Comparison of ENCODE assay signal across 10 cellular contexts in genomic region chr3:106206613-106207012, GRCh38.
A peak's percentile ranks its signal among the peaks of the same experiment; 100 is the strongest.
DNase-seq lines count a peak whose midpoint lies in the region; ATAC-seq and TF ChIP-seq lines count a peak whose summit lies in the region.
"Had no signal": no experiment of that assay in that cellular context is flagged by ENCODE, and none has a peak within 500 bp of the region (broad histone marks: within the 10 kb centered on the region; RNA-seq: fewer than 3 reads in every experiment).

No MANE protein-coding gene starts in this region.

- H3K4me1 ChIP-seq in CD4-positive, CD25-positive, alpha-beta regulatory T cell (ENCODE audit: control insufficient read depth, insufficient read depth, low read length, poor library complexity, severe bottlenecking) = peaks cover 16% of the 10 kb centered on the region
- no peaks in the 10 kb centered on the region for H3K4me1 ChIP-seq in foreskin keratinocyte
- H3K4me1 ChIP-seq: right lobe of liver had no signal

- H3K36me3 ChIP-seq in CD4-positive, CD25-positive, alpha-beta regulatory T cell (ENCODE audit: control insufficient read depth, insufficient read depth, low read length) = no peaks in the 10 kb centered on the region
- H3K36me3 ChIP-seq: right lobe of liver had no signal

- H3K27ac ChIP-seq in CD4-positive, CD25-positive, alpha-beta regulatory T cell (ENCODE audit: insufficient read depth, low read length, poor library complexity, severe bottlenecking) = peak overlapping the region; percentile 63
- no peak overlapping the region for H3K27ac ChIP-seq in foreskin keratinocyte
- H3K27ac ChIP-seq: right lobe of liver had no signal

- no peaks in the 10 kb centered on the region for H3K27me3 ChIP-seq in CD4-positive, CD25-positive, alpha-beta regulatory T cell (ENCODE audit: control insufficient read depth, insufficient read depth, low read length)
- H3K27me3 ChIP-seq in foreskin keratinocyte = no peaks in the 10 kb centered on the region
- H3K27me3 ChIP-seq: right lobe of liver had no signal

- H3K4me1 Mint-ChIP-seq in CD4-positive, CD25-positive, alpha-beta regulatory T cell = peaks cover 24 to 46% (median 34%) of the 10 kb centered on the region in 4 donors
- H3K4me1 Mint-ChIP-seq in activated CD8-positive, alpha-beta T cell treated with anti-CD3 and anti-CD28 coated beads, Interleukin-2, amount 10 ng/mL, durations not matched to agents 7 days and 5 days (ENCODE audit: low read depth) = peaks cover 52% of the 10 kb centered on the region
- H3K4me1 Mint-ChIP-seq in naive B cell = peaks cover 18 to 32% (median 28%) of the 10 kb centered on the region in 3 donors

- peaks cover 0 to 4% (median 0%) of the 10 kb centered on the region in 7 donors for H3K9me3 Mint-ChIP-seq in CD4-positive, CD25-positive, alpha-beta regulatory T cell
- H3K9me3 Mint-ChIP-seq in activated CD8-positive, alpha-beta T cell treated with anti-CD3 and anti-CD28 coated beads, Interleukin-2, amount 10 ng/mL, durations not matched to agents 7 days and 5 days (ENCODE audit: insufficient read depth) = peaks cover 10% of the 10 kb centered on the region
- H3K9me3 Mint-ChIP-seq in naive B cell = peaks cover 0 to 9% (median 0%) of the 10 kb centered on the region in 7 donors

- peak overlapping the region; percentile 79 for H3K4me3 ChIP-seq in CD4-positive, CD25-positive, alpha-beta regulatory T cell (ENCODE audit: low read depth, low read length)
- H3K4me3 ChIP-seq: right lobe of liver had no signal

- intact Hi-C loops in head of caudate nucleus (cut with DNase I) = no loop called here

- no peak for TF ChIP-seq CTCF in foreskin keratinocyte (conservative IDR thresholded peaks at IDR 0.05)

- H3K27me3 Mint-ChIP-seq in CD4-positive, CD25-positive, alpha-beta regulatory T cell = no peaks in the 10 kb centered on the region
- no peaks in the 10 kb centered on the region for H3K27me3 Mint-ChIP-seq in activated CD8-positive, alpha-beta T cell treated with anti-CD3 and anti-CD28 coated beads, Interleukin-2, amount 10 ng/mL, durations not matched to agents 7 days and 5 days (ENCODE audit: low read depth)
- no peaks in the 10 kb centered on the region for H3K27me3 Mint-ChIP-seq in naive B cell

- no peak for DNase-seq in CD4-positive, CD25-positive, alpha-beta regulatory T cell
- DNase-seq in activated CD8-positive, alpha-beta T cell treated with anti-CD3 and anti-CD28 coated beads, Interleukin-2, amount 10 ng/mL, durations not matched to agents 7 days and 5 days = no peak
- DNase-seq in naive B cell = no peak
- DNase-seq in NCI-H526 (lab: John Stamatoyannopoulos, UW) = no peak
- DNase-seq in foreskin keratinocyte = no peak
- DNase-seq in head of caudate nucleus = no peak
- DNase-seq in SKM-1 treated with dmso at 0.1 percent for 144 hours (lab: John Stamatoyannopoulos, UW; ENCODE audit: unreplicated experiment) = no peak
- DNase-seq: mesenchymal stem cell, right lobe of liver had no signal

- POLR2A ChIA-PET in activated CD8-positive, alpha-beta T cell treated with anti-CD3 and anti-CD28 coated beads, Interleukin-2, amount 10 ng/mL, durations not matched to agents 7 days and 5 days (lab: Charles Lee) = interaction anchor here (0.6 to 1.3 kb wide), 4 partner anchors 8 to 21 kb away, joined by 3 to 7 read pairs (median 4); no protein-coding TSS in a partner anchor

- no peaks in the 10 kb centered on the region for H3K9me3 ChIP-seq in CD4-positive, CD25-positive, alpha-beta regulatory T cell (ENCODE audit: control insufficient read depth in 2 of 2, low read length in 2 of 2)
- H3K9me3 ChIP-seq: right lobe of liver had no signal

- peak overlapping the region in 2 of 3 donors; percentile 60 to 68 for H3K27ac Mint-ChIP-seq in CD4-positive, CD25-positive, alpha-beta regulatory T cell
- peak overlapping the region; percentile 91 for H3K27ac Mint-ChIP-seq in activated CD8-positive, alpha-beta T cell treated with anti-CD3 and anti-CD28 coated beads, Interleukin-2, amount 10 ng/mL, durations not matched to agents 7 days and 5 days
- H3K27ac Mint-ChIP-seq in naive B cell = peak overlapping the region in 2 of 6 donors; percentile 4 to 66

- ATAC-seq in CD4-positive, CD25-positive, alpha-beta regulatory T cell (ENCODE audit: low read depth in 2 of 2) = peak in 1 of 2 donors; percentile 35
- ATAC-seq in GM19455 (IDR thresholded peaks at IDR 0.05; ENCODE audit: unreplicated experiment) (peak; percentile 33), naive B cell (ENCODE audit: low read depth in 2 of 2) (peak in 1 of 2 donors; percentile 19), foreskin keratinocyte (no peak)
- ATAC-seq in activated CD8-positive, alpha-beta T cell treated with anti-CD3 and anti-CD28 coated beads, Interleukin-2, amount 10 ng/mL, durations not matched to agents 7 days and 5 days = peak; percentile 52

- peaks cover 3% of the 10 kb centered on the region for H3K36me3 Mint-ChIP-seq in CD4-positive, CD25-positive, alpha-beta regulatory T cell
- peaks cover 36% of the 10 kb centered on the region for H3K36me3 Mint-ChIP-seq in activated CD8-positive, alpha-beta T cell treated with anti-CD3 and anti-CD28 coated beads, Interleukin-2, amount 10 ng/mL, durations not matched to agents 7 days and 5 days (ENCODE audit: low read depth)
- H3K36me3 Mint-ChIP-seq in naive B cell = no peaks in the 10 kb centered on the region

- H3K4me3 Mint-ChIP-seq in CD4-positive, CD25-positive, alpha-beta regulatory T cell = peak overlapping the region; percentile 10 to 79 (median 47)
- peak overlapping the region; percentile 45 for H3K4me3 Mint-ChIP-seq in activated CD8-positive, alpha-beta T cell treated with anti-CD3 and anti-CD28 coated beads, Interleukin-2, amount 10 ng/mL, durations not matched to agents 7 days and 5 days
- H3K4me3 Mint-ChIP-seq in naive B cell = peak overlapping the region in 6 of 8 donors; percentile 64 to 88 (median 70)

- CTCF ChIA-PET in activated CD8-positive, alpha-beta T cell treated with anti-CD3 and anti-CD28 coated beads, Interleukin-2, amount 10 ng/mL, durations not matched to agents 7 days and 5 days (lab: Charles Lee) = interaction anchor here (0.7 to 1.8 kb wide), 8 partner anchors 8 to 403 kb away, joined by 3 to 8 read pairs (median 4); no protein-coding TSS in a partner anchor
